ENCODE assay signal across 42 cellular contexts in genomic region chr1:68431076-68431475, GRCh38. TPM values are rescaled to one million over a fixed set of nuclear protein-coding genes. Genes with fewer than 3 reads are reported as not detected.
"Had no signal": no experiment of that assay in that cellular context is flagged by ENCODE, and none has a peak within 500 bp of the region (broad histone marks: within the 10 kb centered on the region; RNA-seq: fewer than 3 reads in every experiment).

No MANE protein-coding gene starts in this region.

- H3K36me3 ChIP-seq: adrenal gland, ascending aorta, brain microvascular endothelial cell, breast epithelium, cardiac muscle cell had no signal

- FAIRE-seq: astrocyte, bronchial epithelial cell had no signal

- H3K36me3 Mint-ChIP-seq: activated naive CD4-positive, alpha-beta T cell treated with anti-CD3 and anti-CD28 coated beads, Interleukin-2, amount 10 ng/mL, durations not matched to agents 7 days and 5 days; activated naive CD4-positive, alpha-beta T cell treated with anti-CD3 and anti-CD28 coated beads, Interleukin-2, amount 50 U/mL, for 24 hours; activated naive CD4-positive, alpha-beta T cell treated with anti-CD3 and anti-CD28 coated beads, Interleukin-2, amount 50 U/mL, for 72 hours; activated naive CD8-positive, alpha-beta T cell; activated naive CD8-positive, alpha-beta T cell treated with anti-CD3 and anti-CD28 coated beads for 36 hours; activated naive CD8-positive, alpha-beta T cell treated with anti-CD3 and anti-CD28 coated beads, Interleukin-2, amount 10 ng/mL, durations not matched to agents 7 days and 5 days; brain had no signal

- H3K4me1 Mint-ChIP-seq: activated naive CD4-positive, alpha-beta T cell treated with anti-CD3 and anti-CD28 coated beads, Interleukin-2, amount 10 ng/mL, durations not matched to agents 7 days and 5 days; activated naive CD4-positive, alpha-beta T cell treated with anti-CD3 and anti-CD28 coated beads, Interleukin-2, amount 50 U/mL, for 24 hours; activated naive CD8-positive, alpha-beta T cell treated with anti-CD3 and anti-CD28 coated beads for 36 hours; activated naive CD8-positive, alpha-beta T cell treated with anti-CD3 and anti-CD28 coated beads, Interleukin-2, amount 10 ng/mL, durations not matched to agents 7 days and 5 days; activated naive CD8-positive, alpha-beta T cell treated with anti-CD3 and anti-CD28 coated beads, Interleukin-2, amount 50 U/mL, for 24 hours; activated T-helper 17 cell treated with anti-CD3 and anti-CD28 coated beads, Interleukin-2, amount 50 U/mL, for 72 hours; brain; central memory CD8-positive, alpha-beta T cell had no signal

- H3K4me3 ChIP-seq: adrenal gland, ascending aorta, body of pancreas, breast epithelium, cardiac muscle cell had no signal

- H3K4me1 ChIP-seq: ascending aorta, breast epithelium had no signal

- DNase-seq: activated effector memory CD4-positive, alpha-beta T cell treated with anti-CD3 and anti-CD28 coated beads, Interleukin-2, amount 50 U/mL, for 16 hours; activated effector memory CD4-positive, alpha-beta T cell treated with Interleukin-2 at 50 U/mL for 16 hours; activated gamma-delta T cell; activated gamma-delta T cell treated with Interleukin-2 at 50 U/mL for 16 hours; activated naive CD4-positive, alpha-beta T cell; activated naive CD4-positive, alpha-beta T cell treated with anti-CD3 and anti-CD28 coated beads for 36 hours; activated naive CD4-positive, alpha-beta T cell treated with anti-CD3 and anti-CD28 coated beads, Interleukin-2, amount 10 ng/mL, durations not matched to agents 7 days and 5 days; activated naive CD4-positive, alpha-beta T cell treated with anti-CD3 and anti-CD28 coated beads, Interleukin-2, amount 50 U/mL, for 16 hours; activated naive CD4-positive, alpha-beta T cell treated with Interleukin-2 at 50 U/mL for 16 hours; activated naive CD8-positive, alpha-beta T cell treated with anti-CD3 and anti-CD28 coated beads for 36 hours; activated naive CD8-positive, alpha-beta T cell treated with anti-CD3 and anti-CD28 coated beads, Interleukin-2, amount 10 ng/mL, durations not matched to agents 7 days and 5 days; activated naive CD8-positive, alpha-beta T cell treated with anti-CD3 and anti-CD28 coated beads, Interleukin-2, amount 50 U/mL, for 24 hours; activated T-cell treated with anti-CD3 and anti-CD28 coated beads for 4 hours; activated T-cell treated with anti-CD3 and anti-CD28 coated beads, Interleukin-2, amount 50 U/mL, for 1 hour; activated T-cell treated with anti-CD3 and anti-CD28 coated beads, Interleukin-2, amount 50 U/mL, for 24 hours; activated T-cell treated with anti-CD3 and anti-CD28 coated beads, Interleukin-2, amount 50 U/mL, for 4 hours; activated T-cell treated with anti-CD3 and anti-CD28 coated beads, Interleukin-2, amount 50 U/mL, for 48 hours; activated T-cell treated with anti-CD3 and anti-CD28 coated beads, Interleukin-2, amount 50 U/mL, for 72 hours; adrenal gland; amniotic stem cell; amygdala; anterior cingulate cortex; aorta; body of pancreas; brain microvascular endothelial cell; central memory CD4-positive, alpha-beta T cell; cerebellar nuclear complex had no signal

- H3K9me3 Mint-ChIP-seq: activated naive CD4-positive, alpha-beta T cell treated with anti-CD3 and anti-CD28 coated beads for 36 hours; activated naive CD4-positive, alpha-beta T cell treated with anti-CD3 and anti-CD28 coated beads, Interleukin-2, amount 10 ng/mL, durations not matched to agents 7 days and 5 days; activated naive CD4-positive, alpha-beta T cell treated with anti-CD3 and anti-CD28 coated beads, Interleukin-2, amount 50 U/mL, for 24 hours; activated naive CD4-positive, alpha-beta T cell treated with anti-CD3 and anti-CD28 coated beads, Interleukin-2, amount 50 U/mL, for 72 hours; activated naive CD8-positive, alpha-beta T cell treated with anti-CD3 and anti-CD28 coated beads for 36 hours; activated naive CD8-positive, alpha-beta T cell treated with anti-CD3 and anti-CD28 coated beads, Interleukin-2, amount 10 ng/mL, durations not matched to agents 7 days and 5 days; activated naive CD8-positive, alpha-beta T cell treated with anti-CD3 and anti-CD28 coated beads, Interleukin-2, amount 50 U/mL, for 24 hours; activated T-cell treated with anti-CD3 and anti-CD28 coated beads, Interleukin-2, amount 50 U/mL, for 24 hours; activated T-cell treated with anti-CD3 and anti-CD28 coated beads, Interleukin-2, amount 50 U/mL, for 4 hours; activated T-cell treated with anti-CD3 and anti-CD28 coated beads, Interleukin-2, amount 50 U/mL, for 72 hours; activated T-helper 1 cell treated with anti-CD3 and anti-CD28 coated beads, Interleukin-12 subunit alpha, Interleukin-12 subunit beta, Interleukin-2, Interleukin-4 antibody, amounts not matched to agents 30 ng/mL and 10 ng/mL and 1 ng/mL, durations not matched to agents 14 hours and 24 hours and 36 hours; activated T-helper 17 cell treated with anti-CD3 and anti-CD28 coated beads, Interleukin-2, amount 50 U/mL, for 72 hours; activated T-helper 2 cell treated with anti-CD3 and anti-CD28 coated beads, Interferon-gamma antibody, Interleukin-2, Interleukin-4, amounts not matched to agents 10 μg/mL and 5 μg/mL and 100 μg/mL, durations not matched to agents 14 hours and 24 hours and 36 hours; brain; central memory CD8-positive, alpha-beta T cell had no signal

- H3K4me3 Mint-ChIP-seq: activated naive CD4-positive, alpha-beta T cell treated with anti-CD3 and anti-CD28 coated beads for 36 hours; activated naive CD4-positive, alpha-beta T cell treated with anti-CD3 and anti-CD28 coated beads, Interleukin-2, amount 10 ng/mL, durations not matched to agents 7 days and 5 days; activated naive CD4-positive, alpha-beta T cell treated with anti-CD3 and anti-CD28 coated beads, Interleukin-2, amount 50 U/mL, for 24 hours; activated naive CD8-positive, alpha-beta T cell; activated naive CD8-positive, alpha-beta T cell treated with anti-CD3 and anti-CD28 coated beads for 36 hours; activated naive CD8-positive, alpha-beta T cell treated with anti-CD3 and anti-CD28 coated beads, Interleukin-2, amount 10 ng/mL, durations not matched to agents 7 days and 5 days; activated naive CD8-positive, alpha-beta T cell treated with anti-CD3 and anti-CD28 coated beads, Interleukin-2, amount 50 U/mL, for 24 hours; activated T-cell treated with anti-CD3 and anti-CD28 coated beads, Interleukin-2, amount 50 U/mL, for 24 hours; activated T-cell treated with anti-CD3 and anti-CD28 coated beads, Interleukin-2, amount 50 U/mL, for 4 hours; activated T-cell treated with anti-CD3 and anti-CD28 coated beads, Interleukin-2, amount 50 U/mL, for 72 hours; activated T-helper 1 cell treated with anti-CD3 and anti-CD28 coated beads, Interleukin-12 subunit alpha, Interleukin-12 subunit beta, Interleukin-2, Interleukin-4 antibody, amounts not matched to agents 30 ng/mL and 10 ng/mL and 1 ng/mL, durations not matched to agents 14 hours and 24 hours and 36 hours; activated T-helper 17 cell treated with anti-CD3 and anti-CD28 coated beads, Interleukin-2, amount 50 U/mL, for 72 hours; brain; central memory CD8-positive, alpha-beta T cell had no signal

- H3K27me3 Mint-ChIP-seq: activated naive CD4-positive, alpha-beta T cell treated with anti-CD3 and anti-CD28 coated beads, Interleukin-2, amount 10 ng/mL, durations not matched to agents 7 days and 5 days; activated naive CD8-positive, alpha-beta T cell; activated naive CD8-positive, alpha-beta T cell treated with anti-CD3 and anti-CD28 coated beads for 36 hours; activated naive CD8-positive, alpha-beta T cell treated with anti-CD3 and anti-CD28 coated beads, Interleukin-2, amount 10 ng/mL, durations not matched to agents 7 days and 5 days; activated naive CD8-positive, alpha-beta T cell treated with anti-CD3 and anti-CD28 coated beads, Interleukin-2, amount 50 U/mL, for 24 hours; activated T-cell treated with anti-CD3 and anti-CD28 coated beads, Interleukin-2, amount 50 U/mL, for 24 hours; activated T-helper 17 cell treated with anti-CD3 and anti-CD28 coated beads, Interleukin-2, amount 50 U/mL, for 72 hours; brain; central memory CD8-positive, alpha-beta T cell had no signal

- H3K9me3 ChIP-seq: adrenal gland, ascending aorta, body of pancreas, breast epithelium had no signal

- ATAC-seq: activated naive CD4-positive, alpha-beta T cell treated with anti-CD3 and anti-CD28 coated beads, Interleukin-2, amount 50 U/mL, for 72 hours; activated naive CD8-positive, alpha-beta T cell treated with anti-CD3 and anti-CD28 coated beads, Interleukin-2, amount 50 U/mL, for 24 hours; activated T-cell treated with anti-CD3 and anti-CD28 coated beads, Interleukin-2, amount 50 U/mL, for 4 hours; activated T-cell treated with anti-CD3 and anti-CD28 coated beads, Interleukin-2, amount 50 U/mL, for 72 hours; activated T-helper 17 cell treated with anti-CD3 and anti-CD28 coated beads, Interleukin-2, amount 50 U/mL, for 72 hours; body of pancreas had no signal

- H3K27ac ChIP-seq: adrenal gland, ascending aorta, body of pancreas, brain microvascular endothelial cell, breast epithelium, cardiac muscle cell had no signal

- H3K27me3 ChIP-seq: adrenal gland, ascending aorta, body of pancreas, brain microvascular endothelial cell, breast epithelium, cardiac muscle cell had no signal

- H3K27ac Mint-ChIP-seq: activated naive CD4-positive, alpha-beta T cell treated with anti-CD3 and anti-CD28 coated beads for 36 hours; activated naive CD4-positive, alpha-beta T cell treated with anti-CD3 and anti-CD28 coated beads, Interleukin-2, amount 10 ng/mL, durations not matched to agents 7 days and 5 days; activated naive CD4-positive, alpha-beta T cell treated with anti-CD3 and anti-CD28 coated beads, Interleukin-2, amount 50 U/mL, for 24 hours; activated naive CD4-positive, alpha-beta T cell treated with anti-CD3 and anti-CD28 coated beads, Interleukin-2, amount 50 U/mL, for 72 hours; activated naive CD8-positive, alpha-beta T cell; activated naive CD8-positive, alpha-beta T cell treated with anti-CD3 and anti-CD28 coated beads for 36 hours; activated naive CD8-positive, alpha-beta T cell treated with anti-CD3 and anti-CD28 coated beads, Interleukin-2, amount 10 ng/mL, durations not matched to agents 7 days and 5 days; activated naive CD8-positive, alpha-beta T cell treated with anti-CD3 and anti-CD28 coated beads, Interleukin-2, amount 50 U/mL, for 24 hours; activated T-cell treated with anti-CD3 and anti-CD28 coated beads, Interleukin-2, amount 50 U/mL, for 24 hours; activated T-cell treated with anti-CD3 and anti-CD28 coated beads, Interleukin-2, amount 50 U/mL, for 72 hours; activated T-helper 1 cell treated with anti-CD3 and anti-CD28 coated beads, Interleukin-12 subunit alpha, Interleukin-12 subunit beta, Interleukin-2, Interleukin-4 antibody, amounts not matched to agents 30 ng/mL and 10 ng/mL and 1 ng/mL, durations not matched to agents 14 hours and 24 hours and 36 hours; activated T-helper 17 cell treated with anti-CD3 and anti-CD28 coated beads, Interleukin-2, amount 50 U/mL, for 72 hours; activated T-helper 2 cell treated with anti-CD3 and anti-CD28 coated beads, Interferon-gamma antibody, Interleukin-2, Interleukin-4, amounts not matched to agents 10 μg/mL and 5 μg/mL and 100 μg/mL, durations not matched to agents 14 hours and 24 hours and 36 hours; brain had no signal

RNA-seq across cellular contexts. Expression of gene RPE65, which starts 18.7 kb away (rescaled TPM):
- total RNA-seq: activated naive CD4-positive, alpha-beta T cell treated with anti-CD3 and anti-CD28 coated beads for 36 hours; activated naive CD4-positive, alpha-beta T cell treated with anti-CD3 and anti-CD28 coated beads, Interleukin-2, amount 50 U/mL, for 72 hours; activated naive CD8-positive, alpha-beta T cell treated with anti-CD3 and anti-CD28 coated beads for 36 hours; activated naive CD8-positive, alpha-beta T cell treated with anti-CD3 and anti-CD28 coated beads, Interleukin-2, amount 10 ng/mL, durations not matched to agents 7 days and 5 days; activated T-cell treated with anti-CD3 and anti-CD28 coated beads, Interleukin-2, amount 50 U/mL, for 4 hours; activated T-cell treated with anti-CD3 and anti-CD28 coated beads, Interleukin-2, amount 50 U/mL, for 72 hours; activated T-helper 1 cell treated with anti-CD3 and anti-CD28 coated beads, Interleukin-12 subunit alpha, Interleukin-12 subunit beta, Interleukin-2, Interleukin-4 antibody, amounts not matched to agents 30 ng/mL and 10 ng/mL and 1 ng/mL, durations not matched to agents 14 hours and 24 hours and 36 hours; activated T-helper 17 cell treated with anti-CD3 and anti-CD28 coated beads, Interleukin-2, amount 50 U/mL, for 72 hours; activated T-helper 2 cell treated with anti-CD3 and anti-CD28 coated beads, Interferon-gamma antibody, Interleukin-2, Interleukin-4, amounts not matched to agents 10 μg/mL and 5 μg/mL and 100 μg/mL, durations not matched to agents 14 hours and 24 hours and 36 hours; adrenal gland; aorta; ascending aorta; body of pancreas; bronchial epithelial cell; chondrocyte had no signal
- polyA plus RNA-seq: adipose tissue, adrenal gland, aorta had no signal
